Comparison of ENCODE assay signal across 8 cellular contexts in genomic region chr11:5809122-5809519, GRCh38. TPM values are rescaled to one million over a fixed set of nuclear protein-coding genes. Genes with fewer than 3 reads are reported as not detected.
DNase-seq lines count a peak whose midpoint lies in the region; ATAC-seq and TF ChIP-seq lines count a peak whose summit lies in the region.

No MANE protein-coding gene starts in this region.

- H3K36me3 Mint-ChIP-seq in endothelial cell (ENCODE audit: low read depth, unreplicated experiment) (peaks cover 40% of the 10 kb centered on the region), progenitor cell of endocrine pancreas (ENCODE audit: insufficient read depth) (peaks cover 2% of the 10 kb centered on the region)

- H3K9me3 ChIP-seq in BLaER1 = peaks cover 6% of the 10 kb centered on the region
- no peaks in the 10 kb centered on the region for H3K9me3 ChIP-seq in MM.1S (replicated peaks; ENCODE audit: insufficient read depth, low read length)

- H3K27me3 ChIP-seq in BLaER1 (no peaks in the 10 kb centered on the region), MM.1S (replicated peaks; ENCODE audit: insufficient read depth, low read length) (no peaks in the 10 kb centered on the region)

- H3K79me2 ChIP-seq in MM.1S (ENCODE audit: low read length) = no peaks in the 10 kb centered on the region

- H3K4me3 Mint-ChIP-seq in endothelial cell (ENCODE audit: unreplicated experiment) = peak overlapping the region; percentile 96
- H3K4me3 Mint-ChIP-seq in progenitor cell of endocrine pancreas (ENCODE audit: low read depth) = peak overlapping the region; percentile 84

- peaks cover 75% of the 10 kb centered on the region for H3K4me1 Mint-ChIP-seq in endothelial cell (ENCODE audit: unreplicated experiment)
- H3K4me1 Mint-ChIP-seq in progenitor cell of endocrine pancreas (ENCODE audit: low read depth) = peaks cover 6% of the 10 kb centered on the region

- H3K27ac Mint-ChIP-seq in endothelial cell (ENCODE audit: unreplicated experiment) (peak overlapping the region; percentile 100), progenitor cell of endocrine pancreas (peak overlapping the region; percentile 89)

- peak overlapping the region; percentile 91 for H2AFZ ChIP-seq in MM.1S (ENCODE audit: low read length)

- peak overlapping the region; percentile 83 for H3K4me2 ChIP-seq in BLaER1
- peak overlapping the region; percentile 86 for H3K4me2 ChIP-seq in MM.1S (ENCODE audit: low read depth, low read length)

- H4K20me1 ChIP-seq in BLaER1 (no peaks in the 10 kb centered on the region), MM.1S (ENCODE audit: insufficient read depth, low read length) (no peaks in the 10 kb centered on the region)

- H3K27me3 Mint-ChIP-seq in endothelial cell (ENCODE audit: unreplicated experiment) = peaks cover 13% of the 10 kb centered on the region
- H3K27me3 Mint-ChIP-seq in progenitor cell of endocrine pancreas = peaks cover 8% of the 10 kb centered on the region

- H3F3A ChIP-seq in MM.1S (ENCODE audit: insufficient read depth, low read length) = no peaks in the 10 kb centered on the region

- DNase-seq in MM.1S (peak; percentile 25), endothelial cell (ENCODE audit: low spot score) (peak; percentile 52), progenitor cell of endocrine pancreas (ENCODE audit: low spot score, unreplicated experiment) (no peak), NCI-H446 (lab: John Stamatoyannopoulos, UW) (no peak)
- DNase-seq in activated effector memory CD4-positive, alpha-beta T cell treated with anti-CD3 and anti-CD28 coated beads, Interleukin-2, amount 50 U/mL, for 16 hours = no peak
- DNase-seq in central memory CD4-positive, alpha-beta T cell = no peak

- H3K9me3 Mint-ChIP-seq in endothelial cell (ENCODE audit: unreplicated experiment) (peaks cover 11% of the 10 kb centered on the region), progenitor cell of endocrine pancreas (ENCODE audit: low read depth) (peaks cover 5% of the 10 kb centered on the region)

- no peaks in the 10 kb centered on the region for H3K36me3 ChIP-seq in BLaER1
- H3K36me3 ChIP-seq in MM.1S (replicated peaks; ENCODE audit: insufficient read depth, low read length) = no peaks in the 10 kb centered on the region

- H3K27ac ChIP-seq in BLaER1 (no peak overlapping the region), MM.1S (ENCODE audit: low read length) (no peak overlapping the region)

- no peaks in the 10 kb centered on the region for H3K9me2 ChIP-seq in MM.1S (replicated peaks; ENCODE audit: insufficient read depth, low read length)

- H3K4me3 ChIP-seq in BLaER1 (peak overlapping the region; percentile 74), MM.1S (ENCODE audit: low read length) (peak overlapping the region; percentile 79)

- ATAC-seq in GM21528 (IDR thresholded peaks at IDR 0.05; ENCODE audit: low FRiP score, unreplicated experiment) = peak; percentile 30

- H3K4me1 ChIP-seq in BLaER1 = 0 out of 2 replicates have a peak, but pooled peaks cover 3% of the 10 kb centered on the region
- no peaks in the 10 kb centered on the region for H3K4me1 ChIP-seq in MM.1S (ENCODE audit: low read length)

- no peak for TF ChIP-seq CTCF in MM.1S (IDR thresholded peaks at IDR 0.05; ENCODE audit: low read length)
- no peak for TF ChIP-seq CTCF in endothelial cell (IDR thresholded peaks at IDR 0.05; ENCODE audit: unreplicated experiment)
- no peak for TF ChIP-seq CTCF in progenitor cell of endocrine pancreas (IDR thresholded peaks at IDR 0.05; ENCODE audit: unreplicated experiment)

- H3K9ac ChIP-seq in BLaER1 (peak overlapping the region; percentile 69), MM.1S (ENCODE audit: low read length) (peak overlapping the region; percentile 39; the same call in 1 of the 2 replicates)

RNA-seq across cellular contexts. Expression of gene OR52N2, which starts 0.4 kb away (rescaled TPM):
- not detected for total RNA-seq in endothelial cell (ENCODE audit: unreplicated experiment)
- not detected in 2 replicates for total RNA-seq in progenitor cell of endocrine pancreas

RNA-seq across cellular contexts. Expression of gene OR52N1, which starts 18.1 kb away (rescaled TPM):
- total RNA-seq in endothelial cell (ENCODE audit: unreplicated experiment) (13.6 TPM), progenitor cell of endocrine pancreas (not detected in 2 replicates)

RNA-seq across cellular contexts. Expression of gene OR52N5, which starts 26.0 kb away (rescaled TPM):
- total RNA-seq in endothelial cell (ENCODE audit: unreplicated experiment) (6.8 TPM), progenitor cell of endocrine pancreas (not detected in 2 replicates)

RNA-seq across cellular contexts. Expression of gene OR52E6, which starts 32.6 kb away (rescaled TPM):
- total RNA-seq in endothelial cell (ENCODE audit: unreplicated experiment) = not detected
- total RNA-seq in progenitor cell of endocrine pancreas = not detected in 2 replicates

RNA-seq across cellular contexts. Expression of gene OR52E8, which starts 48.4 kb away (rescaled TPM):
- total RNA-seq in endothelial cell (ENCODE audit: unreplicated experiment) (not detected), progenitor cell of endocrine pancreas (not detected in 2 replicates)

Comparison
In these comparisons a context has a peak if more than half of its experiments do, and no peak if none do; other contexts are left out.
1. DNase-seq: peak in MM.1S (single experiment) and endothelial cell (single experiment); none in progenitor cell of endocrine pancreas (single experiment), NCI-H446 (0 of 2), activated effector memory CD4-positive, alpha-beta T cell treated with anti-CD3 and anti-CD28 coated beads, Interleukin-2, amount 50 U/mL, for 16 hours (single experiment) and central memory CD4-positive, alpha-beta T cell (single experiment).
2. RNA of gene OR52N1, which starts 18.1 kb away (total RNA-seq): 13.6 TPM in endothelial cell (single experiment); not detected in progenitor cell of endocrine pancreas; every median in the first group is over 10 times any median in the second.